In the genomic region with DNA sequence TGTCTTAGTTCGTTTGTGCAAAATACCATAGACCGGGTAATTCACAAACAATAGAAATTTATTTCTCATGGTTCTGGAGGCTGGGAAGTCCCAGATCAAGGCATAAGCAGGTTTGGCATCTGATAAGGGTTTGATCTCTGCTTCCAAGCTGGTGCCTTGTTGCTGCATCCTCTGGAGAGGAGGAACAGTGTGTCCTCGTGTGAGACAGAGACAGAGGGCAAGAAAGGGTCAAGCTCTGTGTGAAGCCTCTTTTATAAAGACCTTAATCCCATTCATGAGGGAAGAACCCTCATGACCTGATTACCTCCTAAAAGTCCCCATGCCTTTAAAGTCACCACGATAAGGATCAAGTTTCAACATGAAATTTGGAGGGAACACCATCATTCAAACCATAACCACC, we compare ENCODE assay signal across 18 cellular contexts. TPM values are rescaled to one million over a fixed set of nuclear protein-coding genes. Genes with fewer than 3 reads are reported as not detected.
DNase-seq lines count a peak whose midpoint lies in the region; FAIRE-seq and TF ChIP-seq lines count a peak whose summit lies in the region.
"Had no signal": no experiment of that assay in that cellular context is flagged by ENCODE, and none has a peak within 500 bp of the region (broad histone marks: within the 10 kb centered on the region; RNA-seq: fewer than 3 reads in every experiment).

No MANE protein-coding gene starts in this region.

- no peak overlapping the region for H2BK120ac ChIP-seq in mesendoderm (ENCODE audit: low read depth, low read length)

- peaks cover 12% of the 10 kb centered on the region for H3K4me1 Mint-ChIP-seq in neural progenitor cell
- no peaks in the 10 kb centered on the region for H3K4me1 Mint-ChIP-seq in activated T-helper 2 cell treated with anti-CD3 and anti-CD28 coated beads, Interferon-gamma antibody, Interleukin-2, Interleukin-4, amounts not matched to agents 10 μg/mL and 5 μg/mL and 100 μg/mL, durations not matched to agents 14 hours and 24 hours and 36 hours (ENCODE audit: low read depth)
- H3K4me1 Mint-ChIP-seq: CD14-positive monocyte had no signal

- no peak overlapping the region for H4K5ac ChIP-seq in mesendoderm (ENCODE audit: low read length)

- no peak overlapping the region for H3K4me2 ChIP-seq in neural progenitor cell
- no peak overlapping the region for H3K4me2 ChIP-seq in mesendoderm (ENCODE audit: low read length)

- no peak overlapping the region for H2AK5ac ChIP-seq in mesendoderm (ENCODE audit: low read length)

- DNase-seq in WERI-Rb-1 (peak; percentile 54), neural progenitor cell (ENCODE audit: low spot score) (peak; percentile 49), urothelium cell line (ENCODE audit: low spot score) (no peak), mesendoderm (no peak)
- no peak for DNase-seq in activated T-helper 2 cell treated with anti-CD3 and anti-CD28 coated beads, Interferon-gamma antibody, Interleukin-2, Interleukin-4, amounts not matched to agents 10 μg/mL and 5 μg/mL and 100 μg/mL, durations not matched to agents 14 hours and 24 hours and 36 hours (ENCODE audit: low spot score)
- DNase-seq: CD8-positive, alpha-beta T cell; COR-L47; DMS153; DMS79 treated with DMSO at 0.1 percent for 48 hours; EL; GM23248; IMR-90 had no signal

- no peaks in the 10 kb centered on the region for H3K4me1 ChIP-seq in HEK293 (ENCODE audit: control insufficient read depth, insufficient read depth, low read length)
- peaks cover 10% of the 10 kb centered on the region for H3K4me1 ChIP-seq in neural progenitor cell
- no peaks in the 10 kb centered on the region for H3K4me1 ChIP-seq in mesendoderm (ENCODE audit: control insufficient read depth, low read depth, low read length)

- intact Hi-C loops in activated T-helper 2 cell treated with anti-CD3 and anti-CD28 coated beads, Interferon-gamma antibody, Interleukin-2, Interleukin-4, amounts not matched to agents 10 μg/mL and 5 μg/mL and 100 μg/mL, durations not matched to agents 14 hours and 24 hours and 36 hours (cut with micrococcal nuclease): no loop called here

- no peaks in the 10 kb centered on the region for H3K79me2 ChIP-seq in neural progenitor cell (ENCODE audit: low read depth)
- H3K79me2 ChIP-seq in mesendoderm (ENCODE audit: control insufficient read depth, insufficient read depth, low read length): no peaks in the 10 kb centered on the region

- no peaks in the 10 kb centered on the region for H3K27me3 ChIP-seq in WERI-Rb-1 (ENCODE audit: insufficient read depth, low read depth, severe bottlenecking)
- no peaks in the 10 kb centered on the region for H3K27me3 ChIP-seq in neural progenitor cell
- no peaks in the 10 kb centered on the region for H3K27me3 ChIP-seq in mesendoderm (ENCODE audit: insufficient read depth, low read length, poor library complexity)

- H4K8ac ChIP-seq in mesendoderm (ENCODE audit: low read depth, low read length): no peak overlapping the region

- no peak overlapping the region for H3K4ac ChIP-seq in mesendoderm (ENCODE audit: low read depth, low read length)

- WGBS in mesendoderm (ENCODE audit: extremely low coverage, insufficient coverage, low lambda C conversion rate): no CpG with 5 or more reads among the region's 4 CpGs

- H3K4me3 Mint-ChIP-seq in neural progenitor cell: no peak overlapping the region
- H3K4me3 Mint-ChIP-seq in activated T-helper 2 cell treated with anti-CD3 and anti-CD28 coated beads, Interferon-gamma antibody, Interleukin-2, Interleukin-4, amounts not matched to agents 10 μg/mL and 5 μg/mL and 100 μg/mL, durations not matched to agents 14 hours and 24 hours and 36 hours (ENCODE audit: low read depth): no peak overlapping the region
- H3K4me3 Mint-ChIP-seq: CD14-positive monocyte; CD8-positive, alpha-beta T cell had no signal

- CTCF ChIA-PET in HEK293 (lab: Yijun Ruan, JAX): no interaction called here

- POLR2A ChIA-PET in HEK293 (lab: Yijun Ruan, JAX): no interaction called here

- H3K23ac ChIP-seq in mesendoderm (ENCODE audit: low read length): no peak overlapping the region

- H3K36me3 Mint-ChIP-seq in neural progenitor cell: peaks cover 4% of the 10 kb centered on the region
- no peaks in the 10 kb centered on the region for H3K36me3 Mint-ChIP-seq in activated T-helper 2 cell treated with anti-CD3 and anti-CD28 coated beads, Interferon-gamma antibody, Interleukin-2, Interleukin-4, amounts not matched to agents 10 μg/mL and 5 μg/mL and 100 μg/mL, durations not matched to agents 14 hours and 24 hours and 36 hours (ENCODE audit: low read depth)
- H3K36me3 Mint-ChIP-seq: CD14-positive monocyte; CD8-positive, alpha-beta T cell had no signal

- H3K9me3 ChIP-seq in HEK293 (ENCODE audit: control insufficient read depth, insufficient read depth, low read depth, low read length): no peaks in the 10 kb centered on the region
- no peaks in the 10 kb centered on the region for H3K9me3 ChIP-seq in WERI-Rb-1 (ENCODE audit: severe bottlenecking)
- H3K9me3 ChIP-seq in neural progenitor cell (ENCODE audit: low read depth): no peaks in the 10 kb centered on the region

- peaks cover 39% of the 10 kb centered on the region for H3K9me3 Mint-ChIP-seq in neural progenitor cell
- no peaks in the 10 kb centered on the region for H3K9me3 Mint-ChIP-seq in activated T-helper 2 cell treated with anti-CD3 and anti-CD28 coated beads, Interferon-gamma antibody, Interleukin-2, Interleukin-4, amounts not matched to agents 10 μg/mL and 5 μg/mL and 100 μg/mL, durations not matched to agents 14 hours and 24 hours and 36 hours

- H2BK15ac ChIP-seq in mesendoderm (replicated peaks; ENCODE audit: low read depth): no peak overlapping the region

- peak; percentile 77 for FAIRE-seq in urothelium cell line (lab: Jason Lieb, UNC)
- FAIRE-seq: D721Med, G401.6, GM12891, H54 had no signal

- H3K27ac ChIP-seq in HEK293 (ENCODE audit: extremely low read depth, low read depth, low read length): no peak overlapping the region
- H3K27ac ChIP-seq in WERI-Rb-1: no peak overlapping the region
- H3K27ac ChIP-seq in neural progenitor cell: no peak overlapping the region
- no peak overlapping the region for H3K27ac ChIP-seq in mesendoderm (ENCODE audit: low read depth, low read length)
- H3K27ac ChIP-seq: GM23248 had no signal

- H3K27ac Mint-ChIP-seq in neural progenitor cell: no peak overlapping the region
- no peak overlapping the region for H3K27ac Mint-ChIP-seq in activated T-helper 2 cell treated with anti-CD3 and anti-CD28 coated beads, Interferon-gamma antibody, Interleukin-2, Interleukin-4, amounts not matched to agents 10 μg/mL and 5 μg/mL and 100 μg/mL, durations not matched to agents 14 hours and 24 hours and 36 hours
- H3K27ac Mint-ChIP-seq: CD14-positive monocyte; CD8-positive, alpha-beta T cell had no signal

- peaks cover 15% of the 10 kb centered on the region for H3F3A ChIP-seq in neural progenitor cell (ENCODE audit: low read depth)

- H3K27me3 Mint-ChIP-seq in neural progenitor cell (ENCODE audit: insufficient read depth, low read depth): peaks cover 15% of the 10 kb centered on the region
- H3K27me3 Mint-ChIP-seq in activated T-helper 2 cell treated with anti-CD3 and anti-CD28 coated beads, Interferon-gamma antibody, Interleukin-2, Interleukin-4, amounts not matched to agents 10 μg/mL and 5 μg/mL and 100 μg/mL, durations not matched to agents 14 hours and 24 hours and 36 hours (ENCODE audit: low read depth): peaks cover 18% of the 10 kb centered on the region

- no peak overlapping the region for H2AFZ ChIP-seq in neural progenitor cell (replicated peaks)
- H2AFZ ChIP-seq: GM23248 had no signal

- no peak overlapping the region for H3K56ac ChIP-seq in mesendoderm (ENCODE audit: low read length)

- H3K79me1 ChIP-seq in mesendoderm (ENCODE audit: low read length): no peaks in the 10 kb centered on the region

- H3K4me3 ChIP-seq in HEK293 (ENCODE audit: low read depth, low read length): no peak overlapping the region
- no peak overlapping the region for H3K4me3 ChIP-seq in WERI-Rb-1 (ENCODE audit: low read depth, low read length)
- no peak overlapping the region for H3K4me3 ChIP-seq in neural progenitor cell
- no peak overlapping the region for H3K4me3 ChIP-seq in mesendoderm (ENCODE audit: low read length)
- H3K4me3 ChIP-seq: GM23248 had no signal

- TF ChIP-seq CTCF in HEK293 (tag by site-specific recombination; IDR thresholded peaks at IDR 0.05) (no peak), WERI-Rb-1 (IDR thresholded peaks at IDR 0.05; ENCODE audit: low read depth, low read length) (no peak), neural progenitor cell (IDR thresholded peaks at IDR 0.05) (no peak)

- H3K9ac ChIP-seq in neural progenitor cell (no peak overlapping the region), mesendoderm (ENCODE audit: low read length) (no peak overlapping the region)
- H3K9ac ChIP-seq: GM23248 had no signal

- no peaks in the 10 kb centered on the region for H4K20me1 ChIP-seq in neural progenitor cell (ENCODE audit: low read depth)

- H3K18ac ChIP-seq in mesendoderm (ENCODE audit: low read length): no peak overlapping the region

- H2BK5ac ChIP-seq in mesendoderm (ENCODE audit: low read length): no peak overlapping the region

- no peaks in the 10 kb centered on the region for H3K36me3 ChIP-seq in HEK293 (ENCODE audit: control insufficient read depth in 2 of 2, insufficient read depth in 1 of 2, low read length in 2 of 2)
- H3K36me3 ChIP-seq in WERI-Rb-1: no peaks in the 10 kb centered on the region
- H3K36me3 ChIP-seq in neural progenitor cell: no peaks in the 10 kb centered on the region
- H3K36me3 ChIP-seq in mesendoderm (ENCODE audit: control insufficient read depth, insufficient read depth, low read length): no peaks in the 10 kb centered on the region

TF ChIP-seq in HEK293, 187 proteins besides CTCF, POLR2A, EP300 and RAD21 (continues in another document):
- TF ChIP-seq SETDB1 (IDR thresholded peaks at IDR 0.05; ENCODE audit: insufficient read length, low read length): peak; percentile 61

RNA-seq across cellular contexts. Expression of gene TANC2, which starts 55.8 kb away (rescaled TPM):
- 6.0 and 8.3 TPM in 2 replicates for total RNA-seq in neural progenitor cell (ENCODE audit: low replicate concordance)
- polyA plus RNA-seq in mesendoderm (2013, experiment 1 of 2): 2.8 TPM
- 3.0 TPM for polyA plus RNA-seq in mesendoderm (2013, experiment 2 of 2)
- total RNA-seq in activated T-helper 2 cell treated with anti-CD3 and anti-CD28 coated beads, Interferon-gamma antibody, Interleukin-2, Interleukin-4, amounts not matched to agents 10 μg/mL and 5 μg/mL and 100 μg/mL, durations not matched to agents 14 hours and 24 hours and 36 hours: 1.5 and 1.7 TPM in 2 replicates

Comparison
In these comparisons a context has a peak if more than half of its experiments do, and no peak if none do; other contexts are left out.
1. DNase-seq: peak in WERI-Rb-1 (single experiment) and neural progenitor cell (single experiment); none in urothelium cell line (single experiment), mesendoderm (single experiment) and activated T-helper 2 cell treated with anti-CD3 and anti-CD28 coated beads, Interferon-gamma antibody, Interleukin-2, Interleukin-4, amounts not matched to agents 10 μg/mL and 5 μg/mL and 100 μg/mL, durations not matched to agents 14 hours and 24 hours and 36 hours (single experiment).